Comparison of ENCODE assay signal across 19 cellular contexts in genomic region chr11:17542249-17542648, GRCh38. TPM values are rescaled to one million over a fixed set of nuclear protein-coding genes. Genes with fewer than 3 reads are reported as not detected.
DNase-seq lines count a peak whose midpoint lies in the region; ATAC-seq and TF ChIP-seq lines count a peak whose summit lies in the region.
"Had no signal": no experiment of that assay in that cellular context is flagged by ENCODE, and none has a peak within 500 bp of the region (broad histone marks: within the 10 kb centered on the region; RNA-seq: fewer than 3 reads in every experiment).

No MANE protein-coding gene starts in this region.

- DNase-seq in HuH-7 (ENCODE audit: low spot score) (peak; percentile 71), mucosa of gallbladder (ENCODE audit: low spot score) (peak; percentile 88), spleen (peak; percentile 62), GM03348 (ENCODE audit: low spot score) (no peak)
- DNase-seq in activated CD8-positive, alpha-beta T cell treated with anti-CD3 and anti-CD28 coated beads, Interleukin-2, amount 10 ng/mL, durations not matched to agents 7 days and 5 days: no peak
- DNase-seq: activated CD4-positive, alpha-beta T cell treated with anti-CD3 and anti-CD28 coated beads, Interleukin-2, amount 50 U/mL, for 48 hours; activated naive CD4-positive, alpha-beta T cell treated with anti-CD3 and anti-CD28 coated beads, Interleukin-2, amount 10 ng/mL, durations not matched to agents 7 days and 5 days; cerebellar nuclear complex; kidney glomerular epithelial cell; NCI-H2227 treated with DMSO at 0.1 percent for 48 hours; NK-92 treated with Interleukin-12 subunit alpha and Interleukin-12 subunit beta, amount 100 ng/mL, for 24 hours had no signal

- intact Hi-C loops in spleen (cut with DNase I; ENCODE audit: low total_unique reads): no loop called here

- H3K36me3 ChIP-seq in duodenal mucosa (ENCODE audit: control insufficient read depth in 1 of 2, insufficient read depth in 2 of 2, low read length in 2 of 2) (peaks cover 0 to 3% of the 10 kb centered on the region in 2 donors), spleen (no peaks in the 10 kb centered on the region)

- POLR2A ChIA-PET in activated CD8-positive, alpha-beta T cell treated with anti-CD3 and anti-CD28 coated beads, Interleukin-2, amount 10 ng/mL, durations not matched to agents 7 days and 5 days (lab: Charles Lee): interaction anchor here (1.3 kb wide), 1 partner anchor 17 kb away, joined by 4 read pairs; no protein-coding TSS in a partner anchor

- H3K4me3 ChIP-seq in duodenal mucosa (ENCODE audit: low read depth in 1 of 2, low read length in 2 of 2) (peak overlapping the region; percentile 80 to 86), spleen (no peak overlapping the region)
- H3K4me3 ChIP-seq: skin epidermis had no signal

- H3K27me3 Mint-ChIP-seq in activated CD8-positive, alpha-beta T cell treated with anti-CD3 and anti-CD28 coated beads, Interleukin-2, amount 10 ng/mL, durations not matched to agents 7 days and 5 days (ENCODE audit: low read depth): peaks cover 29% of the 10 kb centered on the region

- no peaks in the 10 kb centered on the region for H3K9me3 Mint-ChIP-seq in activated CD8-positive, alpha-beta T cell treated with anti-CD3 and anti-CD28 coated beads, Interleukin-2, amount 10 ng/mL, durations not matched to agents 7 days and 5 days (ENCODE audit: insufficient read depth)
- H3K9me3 Mint-ChIP-seq: activated naive CD4-positive, alpha-beta T cell treated with anti-CD3 and anti-CD28 coated beads, Interleukin-2, amount 10 ng/mL, durations not matched to agents 7 days and 5 days had no signal

- H3K27ac Mint-ChIP-seq in activated CD8-positive, alpha-beta T cell treated with anti-CD3 and anti-CD28 coated beads, Interleukin-2, amount 10 ng/mL, durations not matched to agents 7 days and 5 days: no peak overlapping the region
- H3K27ac Mint-ChIP-seq: activated naive CD4-positive, alpha-beta T cell treated with anti-CD3 and anti-CD28 coated beads, Interleukin-2, amount 10 ng/mL, durations not matched to agents 7 days and 5 days had no signal

- CTCF ChIA-PET in activated CD8-positive, alpha-beta T cell treated with anti-CD3 and anti-CD28 coated beads, Interleukin-2, amount 10 ng/mL, durations not matched to agents 7 days and 5 days (lab: Charles Lee): interaction anchor here (1.3 to 1.5 kb wide), 2 partner anchors 38 to 158 kb away, joined by 3 read pairs; no protein-coding TSS in a partner anchor

- ATAC-seq in activated CD8-positive, alpha-beta T cell treated with anti-CD3 and anti-CD28 coated beads, Interleukin-2, amount 10 ng/mL, durations not matched to agents 7 days and 5 days: no peak
- no peak for ATAC-seq in HG02884 (IDR thresholded peaks at IDR 0.05; ENCODE audit: unreplicated experiment)

- H3K4me1 Mint-ChIP-seq in activated CD8-positive, alpha-beta T cell treated with anti-CD3 and anti-CD28 coated beads, Interleukin-2, amount 10 ng/mL, durations not matched to agents 7 days and 5 days (ENCODE audit: low read depth): no peaks in the 10 kb centered on the region

- 77 to 89% (median 87%) methylated on average over 4 of the region's 4 CpGs for WGBS in spleen, 5 donors

- H3K9ac ChIP-seq in duodenal mucosa (ENCODE audit: low read depth in 1 of 2, low read length in 2 of 2): peak overlapping the region; percentile 85 to 89

- H3K9me3 ChIP-seq in duodenal mucosa (ENCODE audit: control insufficient read depth in 1 of 2, low read length in 2 of 2) (no peaks in the 10 kb centered on the region), spleen (no peaks in the 10 kb centered on the region)

- H3K36me3 Mint-ChIP-seq in activated CD8-positive, alpha-beta T cell treated with anti-CD3 and anti-CD28 coated beads, Interleukin-2, amount 10 ng/mL, durations not matched to agents 7 days and 5 days (ENCODE audit: low read depth): no peaks in the 10 kb centered on the region
- H3K36me3 Mint-ChIP-seq: activated naive CD4-positive, alpha-beta T cell treated with anti-CD3 and anti-CD28 coated beads, Interleukin-2, amount 10 ng/mL, durations not matched to agents 7 days and 5 days had no signal

- no peak overlapping the region for H3K4me3 Mint-ChIP-seq in activated CD8-positive, alpha-beta T cell treated with anti-CD3 and anti-CD28 coated beads, Interleukin-2, amount 10 ng/mL, durations not matched to agents 7 days and 5 days
- H3K4me3 Mint-ChIP-seq: activated naive CD4-positive, alpha-beta T cell treated with anti-CD3 and anti-CD28 coated beads, Interleukin-2, amount 10 ng/mL, durations not matched to agents 7 days and 5 days had no signal

- H3K27ac ChIP-seq in duodenal mucosa (ENCODE audit: low read depth, low read length) (peak overlapping the region; percentile 64), spleen (no peak overlapping the region)
- H3K27ac ChIP-seq: RWPE1, skin epidermis had no signal

- H3K27me3 ChIP-seq in duodenal mucosa (ENCODE audit: control insufficient read depth in 1 of 2, insufficient read depth in 2 of 2, low read length in 2 of 2) (peaks cover 0 to 3% of the 10 kb centered on the region in 2 donors), spleen (replicated peaks in 1 of 7) (peaks cover 0 to 48% (median 17%) of the 10 kb centered on the region in 7 donors)

- TF ChIP-seq CTCF in spleen (IDR thresholded peaks at IDR 0.05 in 8 of 11, conservative IDR thresholded peaks at IDR 0.05 in 3 of 11): no peak

- H3K4me1 ChIP-seq in duodenal mucosa (ENCODE audit: control insufficient read depth in 1 of 2, insufficient read depth in 2 of 2, low read length in 2 of 2): peaks cover 27 to 39% of the 10 kb centered on the region in 2 donors
- peaks cover 0 to 7% (median 4%) of the 10 kb centered on the region in 6 donors for H3K4me1 ChIP-seq in spleen

- no peak for TF ChIP-seq POLR2A in spleen (IDR thresholded peaks at IDR 0.05)

RNA-seq across cellular contexts. Expression of gene USH1C, which starts 2.0 kb away (rescaled TPM):
- total RNA-seq in mucosa of gallbladder (176 TPM), spleen (not detected)
- under 1 TPM in 1 of 3 donors, not detected in 2; 0.12 TPM for polyA plus RNA-seq in spleen
- total RNA-seq in activated CD8-positive, alpha-beta T cell treated with anti-CD3 and anti-CD28 coated beads, Interleukin-2, amount 10 ng/mL, durations not matched to agents 7 days and 5 days: not detected
- total RNA-seq: aorta, HT1080, mononuclear cell had no signal

RNA-seq across cellular contexts. Expression of gene OTOG, which starts 4.8 kb away (rescaled TPM):
- 0.12 TPM for total RNA-seq in mucosa of gallbladder
- total RNA-seq in spleen: not detected
- polyA plus RNA-seq in spleen: not detected
- total RNA-seq in activated CD8-positive, alpha-beta T cell treated with anti-CD3 and anti-CD28 coated beads, Interleukin-2, amount 10 ng/mL, durations not matched to agents 7 days and 5 days: not detected
- total RNA-seq: aorta, HT1080, mononuclear cell, omental fat pad had no signal
- polyA plus RNA-seq: aorta had no signal

Comparison
In these comparisons a context has a peak if more than half of its experiments do, and no peak if none do; other contexts are left out.
1. DNase-seq: peak in HuH-7 (single experiment), mucosa of gallbladder (single experiment) and spleen (single experiment); none in activated CD8-positive, alpha-beta T cell treated with anti-CD3 and anti-CD28 coated beads, Interleukin-2, amount 10 ng/mL, durations not matched to agents 7 days and 5 days (single experiment) and GM03348 (single experiment).
2. H3K4me3 ChIP-seq: peak in duodenal mucosa (2 of 2); none in spleen (0 of 8).
3. RNA of gene USH1C, which starts 2.0 kb away (total RNA-seq): 176 TPM in mucosa of gallbladder (single experiment); not detected in spleen and not detected in activated CD8-positive, alpha-beta T cell treated with anti-CD3 and anti-CD28 coated beads, Interleukin-2, amount 10 ng/mL, durations not matched to agents 7 days and 5 days; every median in the first group is over 100 times any median in the second.